1 cellular context compared by ENCODE assay signal in genomic region chr6:124482071-124482491, GRCh38.
TF ChIP-seq lines count a peak whose summit lies in the region.

No MANE protein-coding gene starts in this region.

TF ChIP-seq in GM23338, 12 proteins besides CTCF, POLR2A, EP300 and RAD21 (continued from another document):
- TF ChIP-seq, protein P1, sequence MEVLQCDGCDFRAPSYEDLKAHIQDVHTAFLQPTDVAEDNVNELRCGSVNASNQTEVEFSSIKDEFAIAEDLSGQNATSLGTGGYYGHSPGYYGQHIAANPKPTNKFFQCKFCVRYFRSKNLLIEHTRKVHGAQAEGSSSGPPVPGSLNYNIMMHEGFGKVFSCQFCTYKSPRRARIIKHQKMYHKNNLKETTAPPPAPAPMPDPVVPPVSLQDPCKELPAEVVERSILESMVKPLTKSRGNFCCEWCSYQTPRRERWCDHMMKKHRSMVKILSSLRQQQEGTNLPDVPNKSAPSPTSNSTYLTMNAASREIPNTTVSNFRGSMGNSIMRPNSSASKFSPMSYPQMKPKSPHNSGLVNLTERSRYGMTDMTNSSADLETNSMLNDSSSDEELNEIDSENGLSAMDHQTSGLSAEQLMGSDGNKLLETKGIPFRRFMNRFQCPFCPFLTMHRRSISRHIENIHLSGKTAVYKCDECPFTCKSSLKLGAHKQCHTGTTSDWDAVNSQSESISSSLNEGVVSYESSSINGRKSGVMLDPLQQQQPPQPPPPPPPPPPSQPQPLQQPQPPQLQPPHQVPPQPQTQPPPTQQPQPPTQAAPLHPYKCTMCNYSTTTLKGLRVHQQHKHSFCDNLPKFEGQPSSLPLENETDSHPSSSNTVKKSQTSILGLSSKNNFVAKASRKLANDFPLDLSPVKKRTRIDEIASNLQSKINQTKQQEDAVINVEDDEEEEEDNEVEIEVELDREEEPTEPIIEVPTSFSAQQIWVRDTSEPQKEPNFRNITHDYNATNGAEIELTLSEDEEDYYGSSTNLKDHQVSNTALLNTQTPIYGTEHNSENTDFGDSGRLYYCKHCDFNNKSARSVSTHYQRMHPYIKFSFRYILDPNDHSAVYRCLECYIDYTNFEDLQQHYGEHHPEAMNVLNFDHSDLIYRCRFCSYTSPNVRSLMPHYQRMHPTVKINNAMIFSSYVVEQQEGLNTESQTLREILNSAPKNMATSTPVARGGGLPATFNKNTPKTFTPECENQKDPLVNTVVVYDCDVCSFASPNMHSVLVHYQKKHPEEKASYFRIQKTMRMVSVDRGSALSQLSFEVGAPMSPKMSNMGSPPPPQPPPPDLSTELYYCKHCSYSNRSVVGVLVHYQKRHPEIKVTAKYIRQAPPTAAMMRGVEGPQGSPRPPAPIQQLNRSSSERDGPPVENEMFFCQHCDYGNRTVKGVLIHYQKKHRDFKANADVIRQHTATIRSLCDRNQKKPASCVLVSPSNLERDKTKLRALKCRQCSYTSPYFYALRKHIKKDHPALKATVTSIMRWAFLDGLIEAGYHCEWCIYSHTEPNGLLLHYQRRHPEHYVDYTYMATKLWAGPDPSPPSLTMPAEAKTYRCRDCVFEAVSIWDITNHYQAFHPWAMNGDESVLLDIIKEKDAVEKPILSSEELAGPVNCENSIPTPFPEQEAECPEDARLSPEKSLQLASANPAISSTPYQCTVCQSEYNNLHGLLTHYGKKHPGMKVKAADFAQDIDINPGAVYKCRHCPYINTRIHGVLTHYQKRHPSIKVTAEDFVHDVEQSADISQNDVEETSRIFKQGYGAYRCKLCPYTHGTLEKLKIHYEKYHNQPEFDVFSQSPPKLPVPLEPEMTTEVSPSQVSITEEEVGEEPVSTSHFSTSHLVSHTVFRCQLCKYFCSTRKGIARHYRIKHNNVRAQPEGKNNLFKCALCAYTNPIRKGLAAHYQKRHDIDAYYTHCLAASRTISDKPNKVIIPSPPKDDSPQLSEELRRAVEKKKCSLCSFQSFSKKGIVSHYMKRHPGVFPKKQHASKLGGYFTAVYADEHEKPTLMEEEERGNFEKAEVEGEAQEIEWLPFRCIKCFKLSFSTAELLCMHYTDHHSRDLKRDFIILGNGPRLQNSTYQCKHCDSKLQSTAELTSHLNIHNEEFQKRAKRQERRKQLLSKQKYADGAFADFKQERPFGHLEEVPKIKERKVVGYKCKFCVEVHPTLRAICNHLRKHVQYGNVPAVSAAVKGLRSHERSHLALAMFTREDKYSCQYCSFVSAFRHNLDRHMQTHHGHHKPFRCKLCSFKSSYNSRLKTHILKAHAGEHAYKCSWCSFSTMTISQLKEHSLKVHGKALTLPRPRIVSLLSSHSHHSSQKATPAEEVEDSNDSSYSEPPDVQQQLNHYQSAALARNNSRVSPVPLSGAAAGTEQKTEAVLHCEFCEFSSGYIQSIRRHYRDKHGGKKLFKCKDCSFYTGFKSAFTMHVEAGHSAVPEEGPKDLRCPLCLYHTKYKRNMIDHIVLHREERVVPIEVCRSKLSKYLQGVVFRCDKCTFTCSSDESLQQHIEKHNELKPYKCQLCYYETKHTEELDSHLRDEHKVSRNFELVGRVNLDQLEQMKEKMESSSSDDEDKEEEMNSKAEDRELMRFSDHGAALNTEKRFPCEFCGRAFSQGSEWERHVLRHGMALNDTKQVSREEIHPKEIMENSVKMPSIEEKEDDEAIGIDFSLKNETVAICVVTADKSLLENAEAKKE (CRISPR knock-in tag; IDR thresholded peaks at IDR 0.05), result no peak
- no peak for TF ChIP-seq POLR2AphosphoS5 (IDR thresholded peaks at IDR 0.05; ENCODE audit: low read depth)
- no peak for TF ChIP-seq ZNF331 (CRISPR knock-in tag; IDR thresholded peaks at IDR 0.05; ENCODE audit: low read depth)
